ENCODE assay signal across 30 cellular contexts in genomic region chr20:52210037-52210990, GRCh38.
"Had no signal": no experiment of that assay in that cellular context is flagged by ENCODE, and none has a peak within 500 bp of the region (broad histone marks: within the 10 kb centered on the region; RNA-seq: fewer than 3 reads in every experiment).

No MANE protein-coding gene starts in this region.

- H3K4me1 ChIP-seq: adrenal gland, body of pancreas, breast epithelium, Peyer's patch, SJSA1 had no signal

- H3K27ac ChIP-seq: adrenal gland, body of pancreas, breast epithelium, Peyer's patch, SJSA1 had no signal

- ATAC-seq: activated CD4-positive, alpha-beta T cell treated with anti-CD3 and anti-CD28 coated beads for 36 hours; activated CD4-positive, CD25-positive, alpha-beta regulatory T cell treated with anti-CD3 and anti-CD28 coated beads, Interleukin-2, amount 50 U/mL, for 24 hours; activated CD8-positive, alpha-beta T cell treated with anti-CD3 and anti-CD28 coated beads, Interleukin-2, amount 10 ng/mL, durations not matched to agents 7 days and 5 days; activated naive CD4-positive, alpha-beta T cell treated with anti-CD3 and anti-CD28 coated beads, Interleukin-2, amount 50 U/mL, for 72 hours; activated T-cell treated with anti-CD3 and anti-CD28 coated beads, Interleukin-2, amount 50 U/mL, for 4 hours; body of pancreas; PC-3 had no signal

- DNase-seq: activated CD4-positive, alpha-beta T cell treated with anti-CD3 and anti-CD28 coated beads for 36 hours; activated CD4-positive, alpha-beta T cell treated with anti-CD3 and anti-CD28 coated beads, Interleukin-2, amount 10 ng/mL, durations not matched to agents 7 days and 5 days; activated CD4-positive, alpha-beta T cell treated with anti-CD3 and anti-CD28 coated beads, Interleukin-2, amount 50 U/mL, for 48 hours; activated CD8-positive, alpha-beta T cell treated with anti-CD3 and anti-CD28 coated beads, Interleukin-2, amount 10 ng/mL, durations not matched to agents 7 days and 5 days; activated gamma-delta T cell treated with Interleukin-2 at 50 U/mL for 16 hours; activated naive CD4-positive, alpha-beta T cell treated with anti-CD3 and anti-CD28 coated beads for 36 hours; activated T-cell treated with anti-CD3 and anti-CD28 coated beads, Interleukin-2, amount 50 U/mL, for 4 hours; adrenal gland; body of pancreas; MG63; MV-4-11; NCI-H1092; NCI-H1417; NCI-H146; NCI-H187; NCI-H2029 treated with DMSO at 0.1 percent for 48 hours; NCI-H2107; NCI-H2171; NCI-H510A; NCI-H748 treated with DMSO at 0.1 percent for 48 hours; NK-92 treated with Interleukin-12 subunit alpha and Interleukin-12 subunit beta, amount 100 ng/mL, for 24 hours; PC-3; Peyer's patch; RPMI8226; SHP77 treated with DMSO at 0.1 percent for 48 hours; SK-N-SH had no signal

- H3K27me3 ChIP-seq: adrenal gland, body of pancreas, breast epithelium, Peyer's patch, SJSA1 had no signal

- H3K9ac ChIP-seq: SK-N-SH had no signal

- H3K4me3 ChIP-seq: adrenal gland, body of pancreas, breast epithelium, MG63, Peyer's patch, SJSA1 had no signal

- H3K4me2 ChIP-seq: SK-N-SH had no signal

- H3K9me3 ChIP-seq: adrenal gland, MG63, Peyer's patch, SK-N-SH had no signal

- H3K36me3 ChIP-seq: adrenal gland, breast epithelium, MG63, Peyer's patch, SJSA1 had no signal
